In genomic region chr17:59530561-59530960, GRCh38 we compare ENCODE assay signal across 28 cellular contexts.
"Had no signal": no experiment of that assay in that cellular context is flagged by ENCODE, and none has a peak within 500 bp of the region (broad histone marks: within the 10 kb centered on the region; RNA-seq: fewer than 3 reads in every experiment).

No MANE protein-coding gene starts in this region.

- H3K9me3 ChIP-seq: MG63, SJCRH30 had no signal

- H3K36me3 ChIP-seq: MG63, SJCRH30 had no signal

- DNase-seq: Kasumi-1, KG1, MG63, NCI-H1092, NCI-H1105, NCI-H1417 treated with DMSO at 0.1 percent for 48 hours, NCI-H1436 treated with DMSO at 0.1 percent for 48 hours, NCI-H1694 treated with DMSO at 0.1 percent for 48 hours, NCI-H187 treated with DMSO at 0.1 percent for 48 hours, NCI-H2029, NCI-H2081, NCI-H2171 treated with DMSO at 0.1 percent for 48 hours, NCI-H2227 treated with DMSO at 0.1 percent for 48 hours, NCI-H345, NCI-H510A treated with DMSO at 0.1 percent for 48 hours, NCI-H524 treated with DMSO at 0.1 percent for 48 hours, NCI-H526 treated with DMSO at 0.1 percent for 48 hours, NCI-H774, PC-9, SHP77, SIG-M5, SJCRH30 had no signal

- FAIRE-seq: RCC 7860 had no signal

- H3K27ac ChIP-seq: PC-9, RWPE1, SJCRH30, SK-N-MC had no signal

- H3K4me3 ChIP-seq: MG63, PC-9, SJCRH30, SK-N-MC had no signal

- ATAC-seq: Panc1, Right ventricle myocardium inferior, SK-N-SH treated with all-trans-retinoic acid at 6 μM for 48 hours had no signal

- H3K4me1 ChIP-seq: SJCRH30 had no signal

- H3K27me3 ChIP-seq: SJCRH30 had no signal
